ENCODE assay signal across 11 cellular contexts in genomic region chr2:120912101-120912985, GRCh38.
DNase-seq lines count a peak whose midpoint lies in the region; ATAC-seq and TF ChIP-seq lines count a peak whose summit lies in the region.
"Had no signal": no experiment of that assay in that cellular context is flagged by ENCODE, and none has a peak within 500 bp of the region (broad histone marks: within the 10 kb centered on the region; RNA-seq: fewer than 3 reads in every experiment).

No MANE protein-coding gene starts in this region.

- peaks cover 43% of the 10 kb centered on the region for H3K4me1 ChIP-seq in adipocyte (ENCODE audit: control insufficient read depth, insufficient read depth, low read length)
- H3K4me1 ChIP-seq in heart right ventricle, result peaks cover 19 to 50% (median 34%) of the 10 kb centered on the region in 9 donors
- H3K4me1 ChIP-seq: right lobe of liver had no signal

- no peaks in the 10 kb centered on the region for H3K27me3 ChIP-seq in adipocyte (replicated peaks; ENCODE audit: control insufficient read depth, insufficient read depth, low read length)
- H3K27me3 ChIP-seq in heart right ventricle, result no peaks in the 10 kb centered on the region
- H3K27me3 ChIP-seq: right lobe of liver had no signal

- H3K36me3 ChIP-seq in adipocyte (ENCODE audit: control insufficient read depth, insufficient read depth, low read length, severe bottlenecking) (no peaks in the 10 kb centered on the region), heart right ventricle (no peaks in the 10 kb centered on the region)
- H3K36me3 ChIP-seq: right lobe of liver had no signal

- 37 to 41% methylated on average over 29 of the region's 29 CpGs for WGBS in heart right ventricle, 2 donors

- intact Hi-C loops in heart right ventricle (cut with DNase I), result loop anchor here in 3 of 10 donors (5.0 to 10.0 kb wide), 2 partner anchors 85 to 178 kb away; partner anchors contain the start of gene GLI2 (in 2 of the 3)
- intact Hi-C loops in sciatic nerve (cut with DNase I), result no loop called here

- TF ChIP-seq CTCF in heart right ventricle (IDR thresholded peaks at IDR 0.05), result no peak

- H3K27ac ChIP-seq in heart right ventricle, result peak overlapping the region in 8 of 10 donors; percentile 46 to 69 (median 56)
- H3K27ac ChIP-seq: right lobe of liver had no signal

- ATAC-seq in heart right ventricle, result peak in 7 of 8 donors; percentile 35 to 46 (median 41)
- peak; percentile 87 for ATAC-seq in sciatic nerve
- ATAC-seq: right lobe of liver had no signal

- H3K9ac ChIP-seq in adipocyte (ENCODE audit: low read length), result peak overlapping the region; percentile 65

- H3K9me3 ChIP-seq in adipocyte (ENCODE audit: control insufficient read depth, low read length) (no peaks in the 10 kb centered on the region), heart right ventricle (no peaks in the 10 kb centered on the region)
- H3K9me3 ChIP-seq: right lobe of liver had no signal

- peak; percentile 80 for DNase-seq in COLO829 (ENCODE audit: low spot score)
- DNase-seq in adipocyte (ENCODE audit: low read depth), result peak; percentile 90
- peak; percentile 60 to 66 for DNase-seq in heart right ventricle
- peak; percentile 89 for DNase-seq in sciatic nerve (ENCODE audit: low spot score)
- DNase-seq in stimulated activated CD4-positive, alpha-beta T cell treated with anti-CD3 and anti-CD28 coated beads, Interleukin-12 subunit alpha, Interleukin-12 subunit beta, amount 100 ng/mL, for 4 hours, result no peak
- no peak for DNase-seq in activated CD4-positive, alpha-beta T cell treated with anti-CD3 and anti-CD28 coated beads for 4 hours
- DNase-seq in NOMO-1 treated with dmso at 0.1 percent for 144 hours (lab: John Stamatoyannopoulos, UW; ENCODE audit: unreplicated experiment), result no peak
- no peak for DNase-seq in DMS53 treated with DMSO at 0.1 percent for 48 hours (lab: John Stamatoyannopoulos, UW; ENCODE audit: unreplicated experiment)
- DNase-seq: Karpas-422; NK-92 treated with Interleukin-12 subunit alpha and Interleukin-12 subunit beta, amount 100 ng/mL, for 24 hours had no signal

- H3K4me3 ChIP-seq in adipocyte (ENCODE audit: low read length) (peak overlapping the region; percentile 67), heart right ventricle (peak overlapping the region in 3 of 10 donors; percentile 2 to 28 (median 11))
- H3K4me3 ChIP-seq: right lobe of liver had no signal

Comparison
In these comparisons a context has a peak if more than half of its experiments do, and no peak if none do; other contexts are left out.
1. DNase-seq: peak in COLO829 (single experiment), adipocyte (single experiment), heart right ventricle (2 of 2) and sciatic nerve (single experiment); none in stimulated activated CD4-positive, alpha-beta T cell treated with anti-CD3 and anti-CD28 coated beads, Interleukin-12 subunit alpha, Interleukin-12 subunit beta, amount 100 ng/mL, for 4 hours (single experiment), activated CD4-positive, alpha-beta T cell treated with anti-CD3 and anti-CD28 coated beads for 4 hours (0 of 2), NOMO-1 treated with dmso at 0.1 percent for 144 hours (single experiment) and DMS53 treated with DMSO at 0.1 percent for 48 hours (single experiment).